In genomic region chr14:28756896-28757570, GRCh38 we compare ENCODE assay signal across 8 cellular contexts. TPM values are rescaled to one million over a fixed set of nuclear protein-coding genes. Genes with fewer than 3 reads are reported as not detected.
A peak's percentile ranks its signal among the peaks of the same experiment; 100 is the strongest.
DNase-seq lines count a peak whose midpoint lies in the region; ATAC-seq lines count a peak whose summit lies in the region.

No MANE protein-coding gene starts in this region.

- H3K4me3 ChIP-seq in ACC112 (ENCODE audit: low read depth, low read length), result peak overlapping the region; percentile 71
- H3K4me3 ChIP-seq in H7 (ENCODE audit: insufficient read depth, low read depth, low read length), result no peak overlapping the region

- no peaks in the 10 kb centered on the region for H3K36me3 ChIP-seq in ACC112 (ENCODE audit: insufficient read depth, low read length)
- H3K36me3 ChIP-seq in H7 (replicated peaks; ENCODE audit: control insufficient read depth, insufficient read depth, low read length), result no peaks in the 10 kb centered on the region

- no peak overlapping the region for H3K27ac ChIP-seq in ACC112 (ENCODE audit: low read depth, low read length)

- DNase-seq in H7, result peak; percentile 68
- peak; percentile 6 for DNase-seq in UCSD-AML1 (lab: John Stamatoyannopoulos, UW; ENCODE audit: unreplicated experiment)
- peak; percentile 72 for DNase-seq in iris pigment epithelial cell (ENCODE audit: low read depth)
- no peak for DNase-seq in COLO829 (ENCODE audit: low spot score)
- DNase-seq in activated effector memory CD4-positive, alpha-beta T cell treated with anti-CD3 and anti-CD28 coated beads, Interleukin-2, amount 50 U/mL, for 16 hours, result no peak

- ATAC-seq in GM19328 (IDR thresholded peaks at IDR 0.05; ENCODE audit: unreplicated experiment) (no peak), GM21447 (IDR thresholded peaks at IDR 0.05; ENCODE audit: unreplicated experiment) (no peak)

- peaks cover 7% of the 10 kb centered on the region for H3K4me1 ChIP-seq in ACC112 (ENCODE audit: control insufficient read depth, insufficient read depth, low read length, unreplicated experiment)

- H2AFZ ChIP-seq in ACC112 (ENCODE audit: low read length, unreplicated experiment), result no peak overlapping the region

- no peaks in the 10 kb centered on the region for H3K79me2 ChIP-seq in ACC112 (ENCODE audit: control insufficient read depth, insufficient read depth, low read length, unreplicated experiment)

- H3K27me3 ChIP-seq in ACC112 (ENCODE audit: insufficient read depth, low read length) (peaks cover 81% of the 10 kb centered on the region), H7 (ENCODE audit: control insufficient read depth, insufficient read depth, low read length) (peaks cover 77% of the 10 kb centered on the region)

RNA-seq across cellular contexts. Expression of gene FOXG1, which starts 9.6 kb away (rescaled TPM):
- total RNA-seq in H7 (2014; rRNA removed; shearing (Covaris generic)), result 0.04 and 0.14 TPM in 2 replicates

Comparison
In these comparisons a context has a peak if more than half of its experiments do, and no peak if none do; other contexts are left out.
1. DNase-seq: peak in H7 (single experiment), UCSD-AML1 (single experiment) and iris pigment epithelial cell (single experiment); none in COLO829 (single experiment) and activated effector memory CD4-positive, alpha-beta T cell treated with anti-CD3 and anti-CD28 coated beads, Interleukin-2, amount 50 U/mL, for 16 hours (single experiment).